9 cellular contexts compared by ENCODE assay signal in the genomic region with DNA sequence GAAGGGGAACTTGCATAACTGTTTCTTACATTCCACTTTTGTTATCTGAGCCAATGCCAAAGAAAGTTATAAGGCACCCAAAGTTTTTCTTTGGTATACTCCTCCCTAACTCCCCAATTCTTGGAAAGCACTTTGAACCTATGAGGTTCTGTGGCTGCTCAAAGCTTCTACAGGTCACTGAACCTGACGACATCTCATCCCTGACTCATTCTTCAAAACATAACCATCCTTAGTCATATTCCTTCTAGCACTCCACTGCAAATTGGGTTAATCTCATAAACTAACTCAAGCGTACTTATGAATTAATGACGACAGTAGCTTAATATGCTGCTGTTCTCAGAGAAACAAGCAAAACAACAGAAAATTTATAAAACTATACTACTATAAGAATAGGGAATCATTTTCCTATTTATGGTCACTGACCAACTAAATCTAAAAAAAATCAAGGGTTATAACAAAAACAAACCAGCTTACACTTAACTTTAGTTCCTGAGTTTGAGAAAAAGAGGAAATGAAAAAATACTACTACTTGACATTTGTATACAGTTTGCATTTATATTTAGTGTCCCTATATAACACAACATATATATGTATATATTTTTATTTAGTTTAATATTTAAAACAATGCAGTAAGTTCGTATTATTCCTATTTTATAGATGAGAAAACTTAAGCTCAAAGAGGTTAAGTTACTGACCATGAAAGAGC.
DNase-seq lines count a peak whose midpoint lies in the region; ATAC-seq lines count a peak whose summit lies in the region.
"Had no signal": no experiment of that assay in that cellular context is flagged by ENCODE, and none has a peak within 500 bp of the region (broad histone marks: within the 10 kb centered on the region; RNA-seq: fewer than 3 reads in every experiment).

No MANE protein-coding gene starts in this region.

- H3K4me3 ChIP-seq in GM23248 = no peak overlapping the region
- H3K4me3 ChIP-seq: ascending aorta had no signal

- intact Hi-C loops in activated CD4-positive, alpha-beta T cell treated with anti-CD3 and anti-CD28 coated beads, Interleukin-2, amount 10 ng/mL, durations not matched to agents 24 days and 14 days (cut with micrococcal nuclease) = no loop called here

- H3K4me1 ChIP-seq in GM23248 (ENCODE audit: insufficient read depth) = peaks cover 23% of the 10 kb centered on the region

- DNase-seq in GM23248 (peak; percentile 88), RKO (ENCODE audit: low spot score) (peak; percentile 76), fibroblast of peridontal ligament (ENCODE audit: extremely low read depth) (peak; percentile 84)
- DNase-seq in activated CD4-positive, alpha-beta T cell treated with anti-CD3 and anti-CD28 coated beads, Interleukin-2, amount 10 ng/mL, durations not matched to agents 24 days and 14 days = no peak
- DNase-seq in stimulated activated CD4-positive, alpha-beta T cell treated with anti-CD3 and anti-CD28 coated beads, Interleukin-2, amount 100 ng/mL, for 24 hours = no peak
- DNase-seq: activated CD4-positive, alpha-beta T cell treated with anti-CD3 and anti-CD28 coated beads for 48 hours had no signal

- H3K9me3 ChIP-seq in GM23248 (ENCODE audit: low read depth) = no peaks in the 10 kb centered on the region
- H3K9me3 ChIP-seq: ascending aorta had no signal

- H3K9ac ChIP-seq in GM23248 = no peak overlapping the region

- no peaks in the 10 kb centered on the region for H3K27me3 ChIP-seq in GM23248 (replicated peaks; ENCODE audit: insufficient read depth)
- H3K27me3 ChIP-seq: ascending aorta had no signal

- no peaks in the 10 kb centered on the region for H3K27me3 Mint-ChIP-seq in stimulated activated memory B cell treated with anti-CD40 and anti-IgM and Interleukin-4, amounts not matched to agents 10 μg/mL and 1 μg/mL and 100 μg/mL, for 72 hours
- peaks cover 1% of the 10 kb centered on the region for H3K27me3 Mint-ChIP-seq in activated CD4-positive, alpha-beta T cell treated with anti-CD3 and anti-CD28 coated beads, Interleukin-2, amount 10 ng/mL, durations not matched to agents 24 days and 14 days

- H3K9me3 Mint-ChIP-seq in stimulated activated memory B cell treated with anti-CD40 and anti-IgM and Interleukin-4, amounts not matched to agents 10 μg/mL and 1 μg/mL and 100 μg/mL, for 72 hours = no peaks in the 10 kb centered on the region
- no peaks in the 10 kb centered on the region for H3K9me3 Mint-ChIP-seq in activated CD4-positive, alpha-beta T cell treated with anti-CD3 and anti-CD28 coated beads, Interleukin-2, amount 10 ng/mL, durations not matched to agents 24 days and 14 days

- no peak overlapping the region for H3K27ac ChIP-seq in GM23248
- H3K27ac ChIP-seq: ascending aorta had no signal

- in situ Hi-C loops in GM23248 (cut with MboI) = no loop called here

- H3K4me3 Mint-ChIP-seq in stimulated activated memory B cell treated with anti-CD40 and anti-IgM and Interleukin-4, amounts not matched to agents 10 μg/mL and 1 μg/mL and 100 μg/mL, for 72 hours = no peak overlapping the region
- H3K4me3 Mint-ChIP-seq in activated CD4-positive, alpha-beta T cell treated with anti-CD3 and anti-CD28 coated beads, Interleukin-2, amount 10 ng/mL, durations not matched to agents 24 days and 14 days = no peak overlapping the region

- H3K9me2 ChIP-seq in GM23248 (ENCODE audit: insufficient read depth) = no peaks in the 10 kb centered on the region

- H3K27ac Mint-ChIP-seq in stimulated activated memory B cell treated with anti-CD40 and anti-IgM and Interleukin-4, amounts not matched to agents 10 μg/mL and 1 μg/mL and 100 μg/mL, for 72 hours = peak overlapping the region; percentile 69
- H3K27ac Mint-ChIP-seq in activated CD4-positive, alpha-beta T cell treated with anti-CD3 and anti-CD28 coated beads, Interleukin-2, amount 10 ng/mL, durations not matched to agents 24 days and 14 days = no peak overlapping the region

- no peaks in the 10 kb centered on the region for H3K79me2 ChIP-seq in GM23248 (ENCODE audit: insufficient read depth)

- H2AFZ ChIP-seq in GM23248 = no peak overlapping the region

- peaks cover 8% of the 10 kb centered on the region; the same call in 1 of the 2 replicates for H3F3A ChIP-seq in GM23248 (ENCODE audit: insufficient read depth)

- peak; percentile 70 for ATAC-seq in stimulated activated memory B cell treated with anti-CD40 and anti-IgM and Interleukin-4, amounts not matched to agents 10 μg/mL and 1 μg/mL and 100 μg/mL, for 72 hours
- no peak for ATAC-seq in HG02981 (IDR thresholded peaks at IDR 0.05; ENCODE audit: unreplicated experiment)

- H3K4me2 ChIP-seq in GM23248 (ENCODE audit: unreplicated experiment) = peak overlapping the region; percentile 27

- WGBS in GM23248 (ENCODE audit: low coverage in 1 of 2, low lambda C conversion rate in 2 of 2, missing lambda C conversion rate in 2 of 2), 2 experiments = 34 to 41% methylated on average over 4 of the region's 4 CpGs

- no peaks in the 10 kb centered on the region for H4K20me1 ChIP-seq in GM23248 (ENCODE audit: insufficient read depth)

- no peaks in the 10 kb centered on the region for H3K36me3 ChIP-seq in GM23248 (ENCODE audit: low read depth)

- no peaks in the 10 kb centered on the region for H3K36me3 Mint-ChIP-seq in stimulated activated memory B cell treated with anti-CD40 and anti-IgM and Interleukin-4, amounts not matched to agents 10 μg/mL and 1 μg/mL and 100 μg/mL, for 72 hours
- H3K36me3 Mint-ChIP-seq in activated CD4-positive, alpha-beta T cell treated with anti-CD3 and anti-CD28 coated beads, Interleukin-2, amount 10 ng/mL, durations not matched to agents 24 days and 14 days (ENCODE audit: low read depth) = no peaks in the 10 kb centered on the region

- peaks cover 41% of the 10 kb centered on the region for H3K4me1 Mint-ChIP-seq in stimulated activated memory B cell treated with anti-CD40 and anti-IgM and Interleukin-4, amounts not matched to agents 10 μg/mL and 1 μg/mL and 100 μg/mL, for 72 hours
- H3K4me1 Mint-ChIP-seq in activated CD4-positive, alpha-beta T cell treated with anti-CD3 and anti-CD28 coated beads, Interleukin-2, amount 10 ng/mL, durations not matched to agents 24 days and 14 days = peaks cover 2% of the 10 kb centered on the region

Comparison
In these comparisons a context has a peak if more than half of its experiments do, and no peak if none do; other contexts are left out.
1. DNase-seq: peak in GM23248 (single experiment), RKO (single experiment) and fibroblast of peridontal ligament (single experiment); none in activated CD4-positive, alpha-beta T cell treated with anti-CD3 and anti-CD28 coated beads, Interleukin-2, amount 10 ng/mL, durations not matched to agents 24 days and 14 days (single experiment) and stimulated activated CD4-positive, alpha-beta T cell treated with anti-CD3 and anti-CD28 coated beads, Interleukin-2, amount 100 ng/mL, for 24 hours (0 of 2).